9 cellular contexts compared by ENCODE assay signal in genomic region chr7:154390961-154391360, GRCh38.
"Had no signal": no experiment of that assay in that cellular context is flagged by ENCODE, and none has a peak within 500 bp of the region (broad histone marks: within the 10 kb centered on the region; RNA-seq: fewer than 3 reads in every experiment).

No MANE protein-coding gene starts in this region.

- DNase-seq: GM23248, GOT3, H7, KBM-7 had no signal

- H3K4me1 ChIP-seq: HAP-1 had no signal

- ATAC-seq: HCT116, HepG2 had no signal

- H3K36me3 ChIP-seq: HAP-1 had no signal

- H3K27ac ChIP-seq: GM23248, HL-60, KMS-11 had no signal

- H3K9me3 ChIP-seq: HAP-1 had no signal

- H3K4me3 ChIP-seq: GM23248, HAP-1 had no signal
